In genomic region chr14:89793367-89793716, GRCh38 we compare ENCODE assay signal across 23 cellular contexts.
DNase-seq lines count a peak whose midpoint lies in the region; ATAC-seq, FAIRE-seq and TF ChIP-seq lines count a peak whose summit lies in the region.
"Had no signal": no experiment of that assay in that cellular context is flagged by ENCODE, and none has a peak within 500 bp of the region (broad histone marks: within the 10 kb centered on the region; RNA-seq: fewer than 3 reads in every experiment).

No MANE protein-coding gene starts in this region.

- intact Hi-C loops in cardiac septum (cut with DNase I) = no loop called here

- peak; percentile 9 for ATAC-seq in gastroesophageal sphincter
- no peak for ATAC-seq in left lobe of liver
- ATAC-seq in HG02885 (IDR thresholded peaks at IDR 0.05; ENCODE audit: poor library complexity, unreplicated experiment) = no peak
- ATAC-seq in stimulated activated effector memory CD8-positive, alpha-beta T cell treated with anti-CD3 and anti-CD28 coated beads, Interleukin-12 subunit alpha, Interleukin-12 subunit beta, amount 100 ng/mL, for 72 hours = no peak
- ATAC-seq: K562, Panc1 had no signal

- TF ChIP-seq EP300 in gastroesophageal sphincter (IDR thresholded peaks at IDR 0.05) = no peak

- H3K27ac ChIP-seq in right atrium auricular region (peak overlapping the region; percentile 69 to 74), gastroesophageal sphincter (peak overlapping the region in 3 of 4 donors; percentile 52 to 77 (median 63)), skeletal muscle tissue (ENCODE audit: low read depth, low read length) (peak overlapping the region; percentile 84)

- H3K27me3 ChIP-seq in right atrium auricular region (no peaks in the 10 kb centered on the region), gastroesophageal sphincter (no peaks in the 10 kb centered on the region), skeletal muscle tissue (ENCODE audit: control insufficient read depth in 3 of 3, insufficient read depth in 3 of 3, low read length in 3 of 3) (no peaks in the 10 kb centered on the region)
- H3K27me3 ChIP-seq: MG63 had no signal

- H3K4me1 ChIP-seq in right atrium auricular region (peaks cover 0 to 11% of the 10 kb centered on the region in 2 donors), gastroesophageal sphincter (peaks cover 0 to 7% (median 6%) of the 10 kb centered on the region in 3 donors), skeletal muscle tissue (ENCODE audit: control insufficient read depth in 3 of 3, insufficient read depth in 3 of 3, low read length in 3 of 3) (peaks cover 13 to 22% (median 17%) of the 10 kb centered on the region in 3 donors)

- H3K36me3 ChIP-seq in right atrium auricular region (no peaks in the 10 kb centered on the region), gastroesophageal sphincter (no peaks in the 10 kb centered on the region), skeletal muscle tissue (ENCODE audit: control insufficient read depth in 3 of 3, insufficient read depth in 3 of 3, low read length in 3 of 3) (no peaks in the 10 kb centered on the region)
- H3K36me3 ChIP-seq: MG63 had no signal

- no peaks in the 10 kb centered on the region for H3K9me3 Mint-ChIP-seq in stimulated activated effector memory CD8-positive, alpha-beta T cell treated with anti-CD3 and anti-CD28 coated beads, Interleukin-12 subunit alpha, Interleukin-12 subunit beta, amount 100 ng/mL, for 72 hours
- H3K9me3 Mint-ChIP-seq: CD8-positive, alpha-beta memory T cell had no signal

- no peaks in the 10 kb centered on the region for H3K36me3 Mint-ChIP-seq in stimulated activated effector memory CD8-positive, alpha-beta T cell treated with anti-CD3 and anti-CD28 coated beads, Interleukin-12 subunit alpha, Interleukin-12 subunit beta, amount 100 ng/mL, for 72 hours

- FAIRE-seq in GM12892 (lab: Jason Lieb, UNC) = no peak
- FAIRE-seq: GM18507, K562 had no signal

- DNase-seq in right atrium auricular region (ENCODE audit: low spot score) (no peak), cardiac septum (ENCODE audit: low spot score) (no peak), left lobe of liver (ENCODE audit: low spot score) (no peak), GM12892 (ENCODE audit: insufficient read length) (no peak)
- no peak for DNase-seq in stimulated activated effector memory CD8-positive, alpha-beta T cell treated with anti-CD3 and anti-CD28 coated beads, Interleukin-12 subunit alpha, Interleukin-12 subunit beta, amount 100 ng/mL, for 72 hours (ENCODE audit: low spot score in 2 of 2)
- DNase-seq: AML-193; C1 segment of cervical spinal cord; Calu3; CD8-positive, alpha-beta memory T cell; DMS153; MG63; NCI-H1417; NCI-H1694 treated with DMSO at 0.1 percent for 48 hours; NCI-H2081 treated with DMSO at 0.1 percent for 48 hours; NCI-H2171 treated with DMSO at 0.1 percent for 48 hours; NCI-H524 treated with DMSO at 0.1 percent for 48 hours; NCI-H82 had no signal

- H3K4me3 Mint-ChIP-seq in stimulated activated effector memory CD8-positive, alpha-beta T cell treated with anti-CD3 and anti-CD28 coated beads, Interleukin-12 subunit alpha, Interleukin-12 subunit beta, amount 100 ng/mL, for 72 hours = no peak overlapping the region
- H3K4me3 Mint-ChIP-seq: CD8-positive, alpha-beta memory T cell had no signal

- no peak overlapping the region for H3K27ac Mint-ChIP-seq in stimulated activated effector memory CD8-positive, alpha-beta T cell treated with anti-CD3 and anti-CD28 coated beads, Interleukin-12 subunit alpha, Interleukin-12 subunit beta, amount 100 ng/mL, for 72 hours
- H3K27ac Mint-ChIP-seq: CD8-positive, alpha-beta memory T cell had no signal

- no peaks in the 10 kb centered on the region for H3K4me1 Mint-ChIP-seq in stimulated activated effector memory CD8-positive, alpha-beta T cell treated with anti-CD3 and anti-CD28 coated beads, Interleukin-12 subunit alpha, Interleukin-12 subunit beta, amount 100 ng/mL, for 72 hours
- H3K4me1 Mint-ChIP-seq: CD8-positive, alpha-beta memory T cell had no signal

- TF ChIP-seq POLR2A in gastroesophageal sphincter (IDR thresholded peaks at IDR 0.05) = no peak
- no peak for TF ChIP-seq POLR2A in GM12892 (IDR thresholded peaks at IDR 0.05; ENCODE audit: low read depth, low read length)

- H3K9me3 ChIP-seq in right atrium auricular region (no peaks in the 10 kb centered on the region), gastroesophageal sphincter (no peaks in the 10 kb centered on the region), skeletal muscle tissue (ENCODE audit: control insufficient read depth in 3 of 3, low read length in 3 of 3) (no peaks in the 10 kb centered on the region)
- H3K9me3 ChIP-seq: MG63 had no signal

- H3K4me3 ChIP-seq in right atrium auricular region = no peak overlapping the region
- no peak overlapping the region for H3K4me3 ChIP-seq in gastroesophageal sphincter
- peak overlapping the region in 1 of 3 donors; percentile 22 for H3K4me3 ChIP-seq in skeletal muscle tissue (ENCODE audit: low read length in 3 of 3)
- H3K4me3 ChIP-seq: K562, MG63 had no signal

- WGBS in gastroesophageal sphincter (ENCODE audit: low coverage in 1 of 2), 2 donors = 83% methylated on average over 1 of the region's 2 CpGs; no CpG with 5 or more reads in 1 of the 2 donors

- no peak overlapping the region for H3K9ac ChIP-seq in skeletal muscle tissue (ENCODE audit: low read depth in 1 of 3, low read length in 3 of 3)

- TF ChIP-seq CTCF in right atrium auricular region (IDR thresholded peaks at IDR 0.05) (no peak), gastroesophageal sphincter (IDR thresholded peaks at IDR 0.05) (no peak)
